19 cellular contexts compared by ENCODE assay signal in genomic region chr20:43794326-43794725, GRCh38.
A peak's percentile ranks its signal among the peaks of the same experiment; 100 is the strongest.
DNase-seq lines count a peak whose midpoint lies in the region; ATAC-seq and TF ChIP-seq lines count a peak whose summit lies in the region.
"Had no signal": no experiment of that assay in that cellular context is flagged by ENCODE, and none has a peak within 500 bp of the region (broad histone marks: within the 10 kb centered on the region; RNA-seq: fewer than 3 reads in every experiment).

No MANE protein-coding gene starts in this region.

- POLR2A ChIA-PET in CD8-positive, alpha-beta T cell (lab: Charles Lee): no interaction called here

- H3K27me3 Mint-ChIP-seq in CD8-positive, alpha-beta T cell (ENCODE audit: low read depth): peaks cover 2% of the 10 kb centered on the region

- no peak overlapping the region for H3K4me3 ChIP-seq in CD8-positive, alpha-beta T cell (ENCODE audit: low read depth, low read length)
- no peak overlapping the region for H3K4me3 ChIP-seq in suprapubic skin
- H3K4me3 ChIP-seq: BLaER1, GM23338 had no signal

- no peaks in the 10 kb centered on the region for H3K36me3 Mint-ChIP-seq in CD8-positive, alpha-beta T cell
- H3K36me3 Mint-ChIP-seq: CD4-positive, CD25-positive, alpha-beta regulatory T cell had no signal

- no peak for ATAC-seq in CD8-positive, alpha-beta T cell
- ATAC-seq: GM23338, HCT116 had no signal

- no peaks in the 10 kb centered on the region for H3K36me3 ChIP-seq in CD8-positive, alpha-beta T cell (ENCODE audit: insufficient read depth, low read length)
- no peaks in the 10 kb centered on the region for H3K36me3 ChIP-seq in suprapubic skin
- H3K36me3 ChIP-seq: BLaER1 had no signal

- no peak overlapping the region for H3K4me3 Mint-ChIP-seq in CD8-positive, alpha-beta T cell
- H3K4me3 Mint-ChIP-seq: B cell; CD4-positive, CD25-positive, alpha-beta regulatory T cell; CD8-positive, alpha-beta memory T cell; GM23338; H9 had no signal

- H3K27me3 ChIP-seq in CD8-positive, alpha-beta T cell (ENCODE audit: insufficient read depth, low read length): no peaks in the 10 kb centered on the region
- no peaks in the 10 kb centered on the region for H3K27me3 ChIP-seq in suprapubic skin
- H3K27me3 ChIP-seq: BLaER1 had no signal

- 86% methylated on average over 2 of the region's 2 CpGs for WGBS in suprapubic skin

- CTCF ChIA-PET in CD8-positive, alpha-beta T cell (lab: Charles Lee): no interaction called here

- in situ Hi-C loops in G401 (cut with HindIII; ENCODE audit: low sequenced_read_pairs): no loop called here

- H3K4me1 ChIP-seq in CD8-positive, alpha-beta T cell (ENCODE audit: insufficient read depth, low read length): no peaks in the 10 kb centered on the region
- H3K4me1 ChIP-seq in suprapubic skin: no peaks in the 10 kb centered on the region

- DNase-seq in G401 (ENCODE audit: low spot score) (peak; percentile 74), NCI-H2196 treated with DMSO at 0.1 percent for 48 hours (lab: John Stamatoyannopoulos, UW; ENCODE audit: unreplicated experiment) (peak; percentile 37), cerebellar cortex (ENCODE audit: low spot score) (peak; percentile 68), suprapubic skin (ENCODE audit: low spot score in 2 of 2) (no peak), NCI-H510A (lab: John Stamatoyannopoulos, UW) (no peak)
- DNase-seq in CD8-positive, alpha-beta T cell: no peak
- DNase-seq: CD4-positive, CD25-positive, alpha-beta regulatory T cell; CD8-positive, alpha-beta memory T cell; DMS 273 treated with DMSO at 0.1 percent for 48 hours; DMS79; EL; GF-D8; H9 had no signal

- TF ChIP-seq CTCF in CD8-positive, alpha-beta T cell (IDR thresholded peaks at IDR 0.05): no peak
- TF ChIP-seq CTCF in suprapubic skin (IDR thresholded peaks at IDR 0.05): no peak

- no peak overlapping the region for H3K27ac ChIP-seq in CD8-positive, alpha-beta T cell (ENCODE audit: low read depth, low read length)
- no peak overlapping the region for H3K27ac ChIP-seq in suprapubic skin
- H3K27ac ChIP-seq: 22Rv1, BLaER1, C4-2B had no signal

- intact Hi-C loops in CD8-positive, alpha-beta T cell (cut with DNase I, micrococcal nuclease): no loop called here

- H3K9me3 Mint-ChIP-seq in CD8-positive, alpha-beta T cell: peaks cover 5% of the 10 kb centered on the region

- no peaks in the 10 kb centered on the region for H3K9me3 ChIP-seq in CD8-positive, alpha-beta T cell (ENCODE audit: low read length)
- no peaks in the 10 kb centered on the region for H3K9me3 ChIP-seq in suprapubic skin

- TF ChIP-seq POLR2A in suprapubic skin (IDR thresholded peaks at IDR 0.05): no peak

- H3K4me1 Mint-ChIP-seq in CD8-positive, alpha-beta T cell (ENCODE audit: low read depth): no peaks in the 10 kb centered on the region
- H3K4me1 Mint-ChIP-seq: B cell, GM23338, H9 had no signal

- no peak overlapping the region for H3K27ac Mint-ChIP-seq in CD8-positive, alpha-beta T cell
- H3K27ac Mint-ChIP-seq: B cell; CD4-positive, CD25-positive, alpha-beta regulatory T cell; CD8-positive, alpha-beta memory T cell; GM23338; H9 had no signal

- TF ChIP-seq EP300 in suprapubic skin (IDR thresholded peaks at IDR 0.05): no peak

Comparison
In these comparisons a context has a peak if more than half of its experiments do, and no peak if none do; other contexts are left out.
1. DNase-seq: peak in G401 (single experiment), NCI-H2196 treated with DMSO at 0.1 percent for 48 hours (single experiment) and cerebellar cortex (single experiment); none in CD8-positive, alpha-beta T cell (0 of 7), suprapubic skin (0 of 2) and NCI-H510A (single experiment).